ENCODE assay signal across 1 cellular context in genomic region chr16:79810449-79811189, GRCh38.
TF ChIP-seq lines count a peak whose summit lies in the region.

No MANE protein-coding gene starts in this region.

TF ChIP-seq in GM23338, 12 proteins besides CTCF, POLR2A, EP300 and RAD21:
- TF ChIP-seq POLR2AphosphoS5 (IDR thresholded peaks at IDR 0.05; ENCODE audit: low read depth) (no peak), ETS1 (IDR thresholded peaks at IDR 0.05) (no peak), CREB1 (CRISPR knock-in tag; IDR thresholded peaks at IDR 0.05; ENCODE audit: low read depth) (no peak), NANOG (IDR thresholded peaks at IDR 0.05; ENCODE audit: borderline replicate concordance) (no peak), EZH2 (IDR thresholded peaks at IDR 0.05; ENCODE audit: low read depth, unreplicated experiment) (no peak), JUNB (IDR thresholded peaks at IDR 0.05; ENCODE audit: unreplicated experiment) (no peak), ZNF462 (CRISPR knock-in tag; IDR thresholded peaks at IDR 0.05) (no peak), EZH2phosphoT487 (IDR thresholded peaks at IDR 0.05; ENCODE audit: unreplicated experiment) (no peak), ZNF114 (CRISPR knock-in tag; IDR thresholded peaks at IDR 0.05) (no peak), STAT1 (IDR thresholded peaks at IDR 0.05; ENCODE audit: unreplicated experiment) (no peak), ZNF331 (CRISPR knock-in tag; IDR thresholded peaks at IDR 0.05; ENCODE audit: low read depth) (no peak)
- TF ChIP-seq, protein P1, sequence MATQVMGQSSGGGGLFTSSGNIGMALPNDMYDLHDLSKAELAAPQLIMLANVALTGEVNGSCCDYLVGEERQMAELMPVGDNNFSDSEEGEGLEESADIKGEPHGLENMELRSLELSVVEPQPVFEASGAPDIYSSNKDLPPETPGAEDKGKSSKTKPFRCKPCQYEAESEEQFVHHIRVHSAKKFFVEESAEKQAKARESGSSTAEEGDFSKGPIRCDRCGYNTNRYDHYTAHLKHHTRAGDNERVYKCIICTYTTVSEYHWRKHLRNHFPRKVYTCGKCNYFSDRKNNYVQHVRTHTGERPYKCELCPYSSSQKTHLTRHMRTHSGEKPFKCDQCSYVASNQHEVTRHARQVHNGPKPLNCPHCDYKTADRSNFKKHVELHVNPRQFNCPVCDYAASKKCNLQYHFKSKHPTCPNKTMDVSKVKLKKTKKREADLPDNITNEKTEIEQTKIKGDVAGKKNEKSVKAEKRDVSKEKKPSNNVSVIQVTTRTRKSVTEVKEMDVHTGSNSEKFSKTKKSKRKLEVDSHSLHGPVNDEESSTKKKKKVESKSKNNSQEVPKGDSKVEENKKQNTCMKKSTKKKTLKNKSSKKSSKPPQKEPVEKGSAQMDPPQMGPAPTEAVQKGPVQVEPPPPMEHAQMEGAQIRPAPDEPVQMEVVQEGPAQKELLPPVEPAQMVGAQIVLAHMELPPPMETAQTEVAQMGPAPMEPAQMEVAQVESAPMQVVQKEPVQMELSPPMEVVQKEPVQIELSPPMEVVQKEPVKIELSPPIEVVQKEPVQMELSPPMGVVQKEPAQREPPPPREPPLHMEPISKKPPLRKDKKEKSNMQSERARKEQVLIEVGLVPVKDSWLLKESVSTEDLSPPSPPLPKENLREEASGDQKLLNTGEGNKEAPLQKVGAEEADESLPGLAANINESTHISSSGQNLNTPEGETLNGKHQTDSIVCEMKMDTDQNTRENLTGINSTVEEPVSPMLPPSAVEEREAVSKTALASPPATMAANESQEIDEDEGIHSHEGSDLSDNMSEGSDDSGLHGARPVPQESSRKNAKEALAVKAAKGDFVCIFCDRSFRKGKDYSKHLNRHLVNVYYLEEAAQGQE (IDR thresholded peaks at IDR 0.05; ENCODE audit: unreplicated experiment), result no peak
